Comparison of ENCODE assay signal across 8 cellular contexts in genomic region chr11:9601041-9601875, GRCh38. TPM values are rescaled to one million over a fixed set of nuclear protein-coding genes. Genes with fewer than 3 reads are reported as not detected.
DNase-seq lines count a peak whose midpoint lies in the region; ATAC-seq and TF ChIP-seq lines count a peak whose summit lies in the region.

No MANE protein-coding gene starts in this region.

- TF ChIP-seq EP300 in upper lobe of left lung (IDR thresholded peaks at IDR 0.05), result no peak

- no peaks in the 10 kb centered on the region for H3K36me3 Mint-ChIP-seq in Calu3 (ENCODE audit: insufficient read depth, unreplicated experiment)

- H3K4me3 ChIP-seq in mucosa of descending colon (no peak overlapping the region), upper lobe of left lung (no peak overlapping the region)

- H3K4me1 ChIP-seq in mucosa of descending colon (ENCODE audit: low read depth) (no peaks in the 10 kb centered on the region), upper lobe of left lung (peaks cover 6 to 13% (median 9%) of the 10 kb centered on the region in 4 donors)

- intact Hi-C loops in Calu3 (cut with micrococcal nuclease; ENCODE audit: unreplicated experiment), result no loop called here
- intact Hi-C loops in mucosa of descending colon (cut with DNase I, micrococcal nuclease), result no loop called here

- no peaks in the 10 kb centered on the region for H3K27me3 Mint-ChIP-seq in Calu3 (ENCODE audit: unreplicated experiment)

- CTCF ChIA-PET in Calu3 (lab: Charles Lee), result interaction anchor here (0.5 to 1.8 kb wide), 4 partner anchors 12 to 148 kb away, joined by 3 to 6 read pairs (median 4); no protein-coding TSS in a partner anchor

- H3K9me3 Mint-ChIP-seq in Calu3 (ENCODE audit: low read depth, unreplicated experiment), result peaks cover 3% of the 10 kb centered on the region

- H3K27me3 ChIP-seq in upper lobe of left lung, result no peaks in the 10 kb centered on the region

- DNase-seq in Calu3 (no peak), T1000 (lab: John Stamatoyannopoulos, UW) (peak; percentile 20), caudate nucleus (lab: John Stamatoyannopoulos, UW) (peak in 6 of 61 donors; percentile 1 to 9 (median 5)), mucosa of descending colon (peak in 1 of 3 donors; percentile 57), upper lobe of left lung (peak in 1 of 2 donors; percentile 33), NCI-H82 treated with DMSO at 0.1 percent for 48 hours (lab: John Stamatoyannopoulos, UW; ENCODE audit: unreplicated experiment) (no peak)

- no peak for TF ChIP-seq CTCF in Calu3 (IDR thresholded peaks at IDR 0.05; ENCODE audit: unreplicated experiment)
- TF ChIP-seq CTCF in mucosa of descending colon (IDR thresholded peaks at IDR 0.05), result no peak
- TF ChIP-seq CTCF in upper lobe of left lung (IDR thresholded peaks at IDR 0.05), result no peak

- BruUV-seq in Calu3 (replicated peaks; lab: Mats Ljungman, UMichigan), result no TSS peak

- H3K36me3 ChIP-seq in mucosa of descending colon (ENCODE audit: low read depth) (no peaks in the 10 kb centered on the region), upper lobe of left lung (no peaks in the 10 kb centered on the region)

- peaks cover 29% of the 10 kb centered on the region for H3K4me1 Mint-ChIP-seq in Calu3 (ENCODE audit: low read depth, unreplicated experiment)

- H3K4me3 Mint-ChIP-seq in Calu3 (ENCODE audit: low read depth, unreplicated experiment), result no peak overlapping the region

- H3K27ac ChIP-seq in caudate nucleus (ENCODE audit: low read depth, low read length) (peak overlapping the region; percentile 59), upper lobe of left lung (peak overlapping the region; percentile 26 to 65 (median 62))

- peak; percentile 83 for ATAC-seq in GM19467 (IDR thresholded peaks at IDR 0.05; ENCODE audit: unreplicated experiment)
- ATAC-seq in HG03520 (IDR thresholded peaks at IDR 0.05; ENCODE audit: unreplicated experiment), result peak; percentile 65
- peak; percentile 80 for ATAC-seq in mucosa of descending colon
- peak; percentile 38 to 62 for ATAC-seq in upper lobe of left lung (ENCODE audit: low FRiP score in 2 of 2)

- H3K27ac Mint-ChIP-seq in Calu3 (ENCODE audit: unreplicated experiment), result peak overlapping the region; percentile 83

- H3K9me3 ChIP-seq in mucosa of descending colon, result no peaks in the 10 kb centered on the region
- no peaks in the 10 kb centered on the region for H3K9me3 ChIP-seq in upper lobe of left lung

- TF ChIP-seq POLR2A in upper lobe of left lung (IDR thresholded peaks at IDR 0.05), result peak in 1 of 4 donors; percentile 23

- 46 to 52% methylated on average over 7 of the region's 7 CpGs for WGBS in upper lobe of left lung, 2 donors

RNA-seq across cellular contexts. Expression of gene WEE1, which starts 27.8 kb away (rescaled TPM):
- total RNA-seq in Calu3 (2022) (50.7 and 53.6 TPM in 2 replicates), mucosa of descending colon (10 to 100 TPM; 17.5 to 33.6 (median 18.0) TPM), upper lobe of left lung (10 to 100 TPM in 5 of 6 donors, 1 to 10 TPM in 1; 9.2 to 47.1 (median 13.4) TPM)
